Comparison of ENCODE assay signal across 15 cellular contexts in genomic region chr17:1340371-1340770, GRCh38. TPM values are rescaled to one million over a fixed set of nuclear protein-coding genes. Genes with fewer than 3 reads are reported as not detected.
DNase-seq lines count a peak whose midpoint lies in the region; ATAC-seq and TF ChIP-seq lines count a peak whose summit lies in the region.
"Had no signal": no experiment of that assay in that cellular context is flagged by ENCODE, and none has a peak within 500 bp of the region (broad histone marks: within the 10 kb centered on the region; RNA-seq: fewer than 3 reads in every experiment).

No MANE protein-coding gene starts in this region.

- 96% methylated on average over 11 of the region's 11 CpGs for WGBS in hepatocyte (ENCODE audit: low lambda C conversion rate, missing lambda C conversion rate)

- H3K27me3 Mint-ChIP-seq in activated T-cell treated with anti-CD3 and anti-CD28 coated beads, Interleukin-2, amount 50 U/mL, for 24 hours, result no peaks in the 10 kb centered on the region
- H3K27me3 Mint-ChIP-seq in activated T-cell treated with anti-CD3 and anti-CD28 coated beads, Interleukin-2, amount 50 U/mL, for 4 hours (ENCODE audit: low read depth), result no peaks in the 10 kb centered on the region
- no peaks in the 10 kb centered on the region for H3K27me3 Mint-ChIP-seq in stimulated activated memory B cell treated with anti-CD40 and anti-IgM and Interleukin-4, amounts not matched to agents 10 μg/mL and 1 μg/mL and 100 μg/mL, for 72 hours
- H3K27me3 Mint-ChIP-seq: B cell; CD4-positive, alpha-beta T cell had no signal

- H2AFZ ChIP-seq in hepatocyte, result no peak overlapping the region
- H2AFZ ChIP-seq: GM23248 had no signal

- POLR2A ChIA-PET in RWPE1 (lab: Yijun Ruan, JAX; ENCODE audit: low non-redundant PET), result no interaction called here

- H3K27ac Mint-ChIP-seq in activated T-cell treated with anti-CD3 and anti-CD28 coated beads, Interleukin-2, amount 50 U/mL, for 24 hours, result no peak overlapping the region
- peak overlapping the region; percentile 53 for H3K27ac Mint-ChIP-seq in stimulated activated memory B cell treated with anti-CD40 and anti-IgM and Interleukin-4, amounts not matched to agents 10 μg/mL and 1 μg/mL and 100 μg/mL, for 72 hours
- H3K27ac Mint-ChIP-seq: CD4-positive, alpha-beta T cell had no signal

- H3K4me2 ChIP-seq in hepatocyte, result no peak overlapping the region

- peaks cover 5% of the 10 kb centered on the region for H4K20me1 ChIP-seq in hepatocyte (ENCODE audit: insufficient read depth, poor library complexity, severe bottlenecking)

- no peaks in the 10 kb centered on the region for H3K4me1 ChIP-seq in hepatocyte (ENCODE audit: insufficient read depth)

- H3K79me2 ChIP-seq in hepatocyte, result peaks cover 31% of the 10 kb centered on the region

- DNase-seq in activated T-cell treated with anti-CD3 and anti-CD28 coated beads, Interleukin-2, amount 50 U/mL, for 24 hours, result peak; percentile 20
- no peak for DNase-seq in activated T-cell treated with anti-CD3 and anti-CD28 coated beads, Interleukin-2, amount 50 U/mL, for 4 hours
- no peak for DNase-seq in RWPE1 (ENCODE audit: low spot score)
- DNase-seq in NCI-H446 treated with DMSO at 0.1 percent for 48 hours (lab: John Stamatoyannopoulos, UW), result no peak
- DNase-seq in hepatocyte (ENCODE audit: low spot score), result no peak
- DNase-seq: C1 segment of cervical spinal cord; Calu3; CD4-positive, alpha-beta T cell; DMS 273 treated with DMSO at 0.1 percent for 48 hours; GM23248 had no signal

- H3K9me3 ChIP-seq in hepatocyte (ENCODE audit: low read depth), result no peaks in the 10 kb centered on the region

- no peak for ATAC-seq in activated T-cell treated with anti-CD3 and anti-CD28 coated beads, Interleukin-2, amount 50 U/mL, for 4 hours
- ATAC-seq in esophagus mucosa, result peak; percentile 12
- no peak for ATAC-seq in stimulated activated memory B cell treated with anti-CD40 and anti-IgM and Interleukin-4, amounts not matched to agents 10 μg/mL and 1 μg/mL and 100 μg/mL, for 72 hours
- ATAC-seq in HG03565 (IDR thresholded peaks at IDR 0.05; ENCODE audit: unreplicated experiment), result no peak
- ATAC-seq: GM12878 had no signal

- H3K4me3 Mint-ChIP-seq in activated T-cell treated with anti-CD3 and anti-CD28 coated beads, Interleukin-2, amount 50 U/mL, for 24 hours, result no peak overlapping the region
- H3K4me3 Mint-ChIP-seq in activated T-cell treated with anti-CD3 and anti-CD28 coated beads, Interleukin-2, amount 50 U/mL, for 4 hours, result no peak overlapping the region
- no peak overlapping the region for H3K4me3 Mint-ChIP-seq in stimulated activated memory B cell treated with anti-CD40 and anti-IgM and Interleukin-4, amounts not matched to agents 10 μg/mL and 1 μg/mL and 100 μg/mL, for 72 hours
- H3K4me3 Mint-ChIP-seq: B cell; CD4-positive, alpha-beta T cell had no signal

- H3K4me3 ChIP-seq in hepatocyte, result no peak overlapping the region
- H3K4me3 ChIP-seq: GM12878, GM23248 had no signal

- TF ChIP-seq CTCF in RWPE1 (conservative IDR thresholded peaks at IDR 0.05; ENCODE audit: low read depth), result no peak
- TF ChIP-seq CTCF in hepatocyte (IDR thresholded peaks at IDR 0.05; ENCODE audit: poor library complexity), result no peak

- H3K4me1 Mint-ChIP-seq in activated T-cell treated with anti-CD3 and anti-CD28 coated beads, Interleukin-2, amount 50 U/mL, for 24 hours (ENCODE audit: low read depth), result peaks cover 8% of the 10 kb centered on the region
- H3K4me1 Mint-ChIP-seq in activated T-cell treated with anti-CD3 and anti-CD28 coated beads, Interleukin-2, amount 50 U/mL, for 4 hours (ENCODE audit: low read depth), result peaks cover 3% of the 10 kb centered on the region
- peaks cover 30% of the 10 kb centered on the region for H3K4me1 Mint-ChIP-seq in stimulated activated memory B cell treated with anti-CD40 and anti-IgM and Interleukin-4, amounts not matched to agents 10 μg/mL and 1 μg/mL and 100 μg/mL, for 72 hours

- H3K36me3 Mint-ChIP-seq in activated T-cell treated with anti-CD3 and anti-CD28 coated beads, Interleukin-2, amount 50 U/mL, for 24 hours (ENCODE audit: low read depth), result peaks cover 29% of the 10 kb centered on the region
- H3K36me3 Mint-ChIP-seq in activated T-cell treated with anti-CD3 and anti-CD28 coated beads, Interleukin-2, amount 50 U/mL, for 4 hours (ENCODE audit: insufficient read depth), result peaks cover 19% of the 10 kb centered on the region
- peaks cover 19% of the 10 kb centered on the region for H3K36me3 Mint-ChIP-seq in stimulated activated memory B cell treated with anti-CD40 and anti-IgM and Interleukin-4, amounts not matched to agents 10 μg/mL and 1 μg/mL and 100 μg/mL, for 72 hours

- H3K9me2 ChIP-seq in hepatocyte (replicated peaks; ENCODE audit: insufficient read depth), result no peaks in the 10 kb centered on the region

- 0 out of 2 replicates have a peak overlapping the region, but pooled peaks have one; percentile 11 for H3K27ac ChIP-seq in RWPE1
- H3K27ac ChIP-seq in hepatocyte, result no peak overlapping the region
- H3K27ac ChIP-seq: GM23248 had no signal

- no peaks in the 10 kb centered on the region for H3K9me3 Mint-ChIP-seq in activated T-cell treated with anti-CD3 and anti-CD28 coated beads, Interleukin-2, amount 50 U/mL, for 24 hours
- H3K9me3 Mint-ChIP-seq in activated T-cell treated with anti-CD3 and anti-CD28 coated beads, Interleukin-2, amount 50 U/mL, for 4 hours, result no peaks in the 10 kb centered on the region
- no peaks in the 10 kb centered on the region for H3K9me3 Mint-ChIP-seq in stimulated activated memory B cell treated with anti-CD40 and anti-IgM and Interleukin-4, amounts not matched to agents 10 μg/mL and 1 μg/mL and 100 μg/mL, for 72 hours
- H3K9me3 Mint-ChIP-seq: CD4-positive, alpha-beta T cell had no signal

- no peaks in the 10 kb centered on the region for H3K27me3 ChIP-seq in hepatocyte

- CTCF ChIA-PET in RWPE1 (lab: Yijun Ruan, JAX), result interaction anchor here (0.6 to 1.2 kb wide), 2 partner anchors 8 to 61 kb away, joined by 4 to 12 read pairs; no protein-coding TSS in a partner anchor

- no peaks in the 10 kb centered on the region for H3K36me3 ChIP-seq in hepatocyte (replicated peaks; ENCODE audit: insufficient read depth, low read depth)

RNA-seq across cellular contexts. Expression of gene YWHAE, which starts 59.7 kb away (rescaled TPM):
- 100 to 1,000 TPM; 470 to 529 (median 478) TPM for total RNA-seq in activated T-cell treated with anti-CD3 and anti-CD28 coated beads, Interleukin-2, amount 50 U/mL, for 4 hours
- total RNA-seq in esophagus mucosa (483 TPM), hepatocyte (566 and 611 TPM in 2 replicates)
- polyA plus RNA-seq in hepatocyte, result 339 and 374 TPM in 2 replicates
